12 cellular contexts compared by ENCODE assay signal in the genomic region with DNA sequence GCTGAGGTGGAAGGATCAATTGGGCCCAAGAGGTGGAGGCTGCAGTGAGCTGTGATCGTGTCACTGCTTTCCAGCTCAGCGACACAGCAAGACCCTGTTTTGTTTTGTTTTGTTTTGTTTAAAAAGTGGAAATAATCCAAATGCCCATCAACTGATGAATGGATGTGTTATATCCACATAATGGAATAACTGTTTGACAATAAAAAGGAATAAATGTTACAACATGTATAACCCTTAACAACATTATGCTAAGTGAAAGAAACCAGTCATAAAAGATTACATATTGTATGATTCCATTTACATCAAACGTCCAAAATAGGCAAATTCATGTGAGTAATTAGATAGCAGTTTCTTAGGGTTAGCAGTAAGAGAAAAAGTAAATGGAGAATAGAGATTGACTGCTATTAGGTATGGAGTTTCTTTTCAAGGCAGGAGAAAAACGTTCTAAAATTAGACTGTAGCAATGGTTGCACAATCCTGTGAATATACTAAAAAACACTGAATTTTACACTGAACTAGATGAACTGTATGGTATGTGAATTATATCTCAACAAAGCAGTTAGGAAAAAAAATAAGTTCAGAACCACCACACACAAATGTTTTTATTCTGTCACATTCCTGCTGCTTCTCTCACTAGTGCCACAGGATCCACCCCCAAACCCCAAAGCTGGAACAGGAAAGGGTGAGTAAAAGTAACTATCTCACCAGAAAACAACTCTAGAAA. TPM values are rescaled to one million over a fixed set of nuclear protein-coding genes. Genes with fewer than 3 reads are reported as not detected.
DNase-seq lines count a peak whose midpoint lies in the region; FAIRE-seq and TF ChIP-seq lines count a peak whose summit lies in the region.
"Had no signal": no experiment of that assay in that cellular context is flagged by ENCODE, and none has a peak within 500 bp of the region (broad histone marks: within the 10 kb centered on the region; RNA-seq: fewer than 3 reads in every experiment).

No MANE protein-coding gene starts in this region.

- TF ChIP-seq POLR2A in tibial nerve (IDR thresholded peaks at IDR 0.05), result no peak

- no peaks in the 10 kb centered on the region for H3K36me3 Mint-ChIP-seq in astrocyte (ENCODE audit: low read depth, unreplicated experiment)

- H3K4me1 ChIP-seq in astrocyte (ENCODE audit: insufficient read depth, low read length) (peaks cover 16% of the 10 kb centered on the region), tibial nerve (peaks cover 0 to 84% (median 60%) of the 10 kb centered on the region in 4 donors)

- no peak for TF ChIP-seq CTCF in astrocyte (IDR thresholded peaks at IDR 0.05; ENCODE audit: insufficient read depth, low read depth, low read length)
- no peak for TF ChIP-seq CTCF in tibial nerve (IDR thresholded peaks at IDR 0.05)

- H3K4me3 ChIP-seq in astrocyte (ENCODE audit: insufficient read depth, low read depth, low read length) (no peak overlapping the region), tibial nerve (no peak overlapping the region)
- H3K4me3 ChIP-seq: gastroesophageal sphincter had no signal

- H3K27me3 ChIP-seq in astrocyte (ENCODE audit: insufficient read depth, low read length) (no peaks in the 10 kb centered on the region), tibial nerve (no peaks in the 10 kb centered on the region)
- H3K27me3 ChIP-seq: gastroesophageal sphincter had no signal

- peak overlapping the region; percentile 42 for H3K27ac Mint-ChIP-seq in astrocyte (ENCODE audit: unreplicated experiment)

- H3K4me1 Mint-ChIP-seq in astrocyte (ENCODE audit: low read depth, unreplicated experiment), result peaks cover 42% of the 10 kb centered on the region

- no peak overlapping the region for H3K27ac ChIP-seq in astrocyte (ENCODE audit: low read depth, low read length)
- H3K27ac ChIP-seq in tibial nerve, result peak overlapping the region in 3 of 4 donors; percentile 58 to 77 (median 62)
- H3K27ac ChIP-seq: C4-2B, parathyroid adenoma had no signal

- peak overlapping the region; percentile 5 for H3K4me3 Mint-ChIP-seq in astrocyte (ENCODE audit: unreplicated experiment)

- no peak overlapping the region for H3K9ac ChIP-seq in astrocyte (ENCODE audit: low read length)
- H3K9ac ChIP-seq: parathyroid adenoma had no signal

- H3K36me3 ChIP-seq in astrocyte (ENCODE audit: insufficient read depth, low read length), result no peaks in the 10 kb centered on the region
- no peaks in the 10 kb centered on the region for H3K36me3 ChIP-seq in tibial nerve
- H3K36me3 ChIP-seq: gastroesophageal sphincter had no signal

- no peak for TF ChIP-seq EP300 in tibial nerve (IDR thresholded peaks at IDR 0.05)

- peak; percentile 17 for DNase-seq in activated naive CD4-positive, alpha-beta T cell treated with Interleukin-2 at 50 U/mL for 16 hours
- DNase-seq in activated naive CD4-positive, alpha-beta T cell (lab: John Stamatoyannopoulos, UW), result no peak
- DNase-seq in astrocyte (ENCODE audit: low read depth) (peak; percentile 60), iris pigment epithelial cell (ENCODE audit: low read depth) (peak; percentile 86), tibial nerve (ENCODE audit: low spot score in 2 of 2) (no peak), cortex of kidney (lab: John Stamatoyannopoulos, UW) (no peak), NCI-H1930 (lab: John Stamatoyannopoulos, UW) (no peak), DMS79 treated with DMSO at 0.1 percent for 48 hours (lab: John Stamatoyannopoulos, UW) (no peak)
- DNase-seq: NK-92 treated with Interleukin-12 subunit alpha and Interleukin-12 subunit beta, amount 100 ng/mL, for 24 hours had no signal

- H3K9me3 Mint-ChIP-seq in astrocyte (ENCODE audit: unreplicated experiment), result no peaks in the 10 kb centered on the region

- no peaks in the 10 kb centered on the region for H3K9me3 ChIP-seq in astrocyte (ENCODE audit: insufficient read depth, low read depth, low read length)
- H3K9me3 ChIP-seq in tibial nerve, result no peaks in the 10 kb centered on the region
- H3K9me3 ChIP-seq: gastroesophageal sphincter had no signal

- H4K20me1 ChIP-seq in astrocyte (ENCODE audit: insufficient read depth, low read length), result peaks cover 90% of the 10 kb centered on the region

- H2AFZ ChIP-seq in astrocyte (ENCODE audit: low read depth, low read length), result no peak overlapping the region
- H2AFZ ChIP-seq: parathyroid adenoma had no signal

- FAIRE-seq in astrocyte (lab: Jason Lieb, UNC), result peak; percentile 17

- no peaks in the 10 kb centered on the region for H3K27me3 Mint-ChIP-seq in astrocyte (ENCODE audit: low read depth, unreplicated experiment)

- 33 to 34% methylated on average over 4 of the region's 4 CpGs for WGBS in tibial nerve, 2 donors

- peaks cover 96% of the 10 kb centered on the region for H3K79me2 ChIP-seq in astrocyte (ENCODE audit: insufficient read depth, low read length)

- H3K4me2 ChIP-seq in astrocyte (ENCODE audit: low read length), result peak overlapping the region; percentile 56

RNA-seq across cellular contexts. Expression of a gene that starts 15.7 kb away (rescaled TPM):
- total RNA-seq in astrocyte, result 39.8 and 41.9 TPM in 2 replicates
- 10 to 100 TPM; 42.7 to 68.1 (median 64.5) TPM for total RNA-seq in tibial nerve

Comparison
In these comparisons a context has a peak if more than half of its experiments do, and no peak if none do; other contexts are left out.
1. DNase-seq: peak in activated naive CD4-positive, alpha-beta T cell treated with Interleukin-2 at 50 U/mL for 16 hours (single experiment), astrocyte (single experiment) and iris pigment epithelial cell (single experiment); none in activated naive CD4-positive, alpha-beta T cell (0 of 4), tibial nerve (0 of 2), cortex of kidney (single experiment), NCI-H1930 (0 of 2) and DMS79 treated with DMSO at 0.1 percent for 48 hours (single experiment).